In the genomic region with DNA sequence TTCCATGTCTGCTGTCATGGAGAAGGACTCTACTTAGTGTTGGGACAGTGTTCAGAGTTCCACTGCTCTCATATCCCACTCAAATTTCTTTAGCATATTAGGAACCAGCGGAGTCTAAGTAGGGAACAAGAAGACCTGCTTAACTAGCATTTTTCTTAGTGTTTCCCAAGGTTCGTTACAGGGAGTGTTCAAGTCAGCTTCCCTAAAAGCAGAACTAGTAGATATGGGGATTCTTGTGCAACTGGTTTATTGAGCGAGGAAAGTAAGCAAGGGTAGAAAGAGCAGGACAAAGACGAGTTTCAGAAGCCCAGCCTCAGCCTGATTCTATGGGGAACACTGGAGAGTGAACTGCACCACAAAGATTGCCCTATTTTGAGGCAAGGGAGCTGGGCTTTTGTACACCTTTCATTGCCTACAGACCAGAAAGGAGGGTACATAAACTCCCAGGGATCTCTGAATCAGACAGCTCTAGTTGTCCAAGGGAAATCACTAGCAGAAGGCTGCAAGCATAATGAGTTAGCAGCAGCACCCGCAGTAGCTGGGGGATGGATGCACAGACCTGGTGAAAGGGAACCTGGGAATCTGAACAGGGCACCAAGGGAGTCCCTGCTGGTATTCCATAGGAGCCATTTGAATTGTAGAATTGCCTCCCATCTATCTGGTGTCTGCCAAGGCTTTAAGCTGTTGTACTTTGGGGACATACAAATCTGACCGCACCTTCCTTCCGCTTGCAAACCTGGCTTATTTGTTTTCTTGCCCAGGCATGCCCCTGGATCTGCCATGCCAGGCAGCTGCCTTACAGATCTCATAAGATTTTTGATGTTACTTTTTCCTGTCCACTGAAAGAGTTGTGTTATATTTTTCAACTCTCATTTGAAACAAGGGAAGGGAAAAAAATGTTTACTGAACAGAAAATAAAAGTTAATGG, we compare ENCODE assay signal across 10 cellular contexts. TPM values are rescaled to one million over a fixed set of nuclear protein-coding genes. Genes with fewer than 3 reads are reported as not detected.
DNase-seq lines count a peak whose midpoint lies in the region; ATAC-seq and TF ChIP-seq lines count a peak whose summit lies in the region.
"Had no signal": no experiment of that assay in that cellular context is flagged by ENCODE, and none has a peak within 500 bp of the region (broad histone marks: within the 10 kb centered on the region; RNA-seq: fewer than 3 reads in every experiment).

No MANE protein-coding gene starts in this region.

- H3K27me3 ChIP-seq in sigmoid colon, result no peaks in the 10 kb centered on the region
- no peaks in the 10 kb centered on the region for H3K27me3 ChIP-seq in dorsolateral prefrontal cortex

- TF ChIP-seq CTCF in sigmoid colon (IDR thresholded peaks at IDR 0.05) (no peak), dorsolateral prefrontal cortex (IDR thresholded peaks at IDR 0.05 in 54 of 56, conservative IDR thresholded peaks at IDR 0.05 in 2 of 56; ENCODE audit: low read depth in 1 of 56, partially characterized antibody in 56 of 56) (no peak)

- H3K27ac ChIP-seq in caudate nucleus (ENCODE audit: low read depth, low read length) (peak overlapping the region; percentile 13), sigmoid colon (peak overlapping the region in 3 of 4 donors; percentile 8 to 43 (median 14)), dorsolateral prefrontal cortex (peak overlapping the region in 7 of 59 donors; percentile 10 to 54 (median 26))

- no peak for ATAC-seq in GM18498 (IDR thresholded peaks at IDR 0.05; ENCODE audit: unreplicated experiment)

- no peak for TF ChIP-seq POLR2A in sigmoid colon (IDR thresholded peaks at IDR 0.05)

- H3K4me1 ChIP-seq in sigmoid colon, result peaks cover 0 to 6% (median under 1%) of the 10 kb centered on the region in 4 donors

- peak; percentile 53 for DNase-seq in NCI-H2107 treated with DMSO at 0.1 percent for 48 hours (lab: John Stamatoyannopoulos, UW; ENCODE audit: unreplicated experiment)
- DNase-seq in NCI-H2107 (lab: John Stamatoyannopoulos, UW), result no peak
- DNase-seq in NCI-H748 (lab: John Stamatoyannopoulos, UW; ENCODE audit: unreplicated experiment), result peak; percentile 79
- DNase-seq in caudate nucleus (lab: John Stamatoyannopoulos, UW), result peak in 1 of 61 donors; percentile 26
- no peak for DNase-seq in sigmoid colon
- no peak for DNase-seq in dorsolateral prefrontal cortex
- no peak for DNase-seq in kidney glomerular epithelial cell (lab: John Stamatoyannopoulos, UW)
- DNase-seq: ACHN; activated CD4-positive, alpha-beta T cell treated with anti-CD3 and anti-CD28 coated beads, Interleukin-2, amount 50 U/mL, for 4 hours had no signal

- TF ChIP-seq EP300 in sigmoid colon (IDR thresholded peaks at IDR 0.05), result no peak

- no peaks in the 10 kb centered on the region for H3K9me3 ChIP-seq in sigmoid colon

- intact Hi-C loops in sigmoid colon (cut with DNase I) (no loop called here), dorsolateral prefrontal cortex (cut with DNase I) (no loop called here)

- H3K4me3 ChIP-seq in sigmoid colon (no peak overlapping the region), dorsolateral prefrontal cortex (no peak overlapping the region)

- WGBS in sigmoid colon, 2 donors, result 63 to 77% methylated on average over 7 of the region's 7 CpGs

- H3K36me3 ChIP-seq in sigmoid colon, result no peaks in the 10 kb centered on the region

RNA-seq across cellular contexts. Expression of a gene that starts 15.1 kb away (rescaled TPM):
- total RNA-seq in sigmoid colon (1 to 10 TPM; 7.1 to 9.9 (median 8.2) TPM), dorsolateral prefrontal cortex (1 to 10 TPM in 117 of 120 experiments, under 1 TPM in 3; 0.72 to 8.1 (median 2.9) TPM)
- 10 to 100 TPM in 1 of 3 donors, 1 to 10 TPM in 2; 3.6 to 13.3 (median 6.9) TPM for polyA plus RNA-seq in sigmoid colon

Comparison
In these comparisons a context has a peak if more than half of its experiments do, and no peak if none do; other contexts are left out.
1. DNase-seq: peak in NCI-H2107 treated with DMSO at 0.1 percent for 48 hours (single experiment) and NCI-H748 (single experiment); none in NCI-H2107 (single experiment), sigmoid colon (single experiment), dorsolateral prefrontal cortex (0 of 10) and kidney glomerular epithelial cell (single experiment).